In genomic region chr18:44899832-44900231, GRCh38 we compare ENCODE assay signal across 1 cellular context.
TF ChIP-seq lines count a peak whose summit lies in the region.

No MANE protein-coding gene starts in this region.

TF ChIP-seq in GM12878, 131 proteins besides CTCF, POLR2A, EP300 and RAD21:
- no peak for TF ChIP-seq FOXM1 (IDR thresholded peaks at IDR 0.05; ENCODE audit: low read depth, low read length)
- no peak for TF ChIP-seq SIX5 (IDR thresholded peaks at IDR 0.05; ENCODE audit: low read depth, low read length, severe bottlenecking)
- TF ChIP-seq STAT3 (IDR thresholded peaks at IDR 0.05; ENCODE audit: low read depth, low read length), result no peak
- no peak for TF ChIP-seq ZBTB4 (CRISPR knock-in tag; IDR thresholded peaks at IDR 0.05)
- TF ChIP-seq ZZZ3 (IDR thresholded peaks at IDR 0.05; ENCODE audit: control insufficient read depth, insufficient read length, low read depth), result no peak
- 0 out of 2 replicates have a peak, but pooled peaks have one; percentile 19 for TF ChIP-seq ZNF24 (IDR thresholded peaks at IDR 0.05)
- no peak for TF ChIP-seq BMI1 (IDR thresholded peaks at IDR 0.05; ENCODE audit: borderline replicate concordance)
- no peak for TF ChIP-seq RB1 (IDR thresholded peaks at IDR 0.05; ENCODE audit: borderline replicate concordance)
- no peak for TF ChIP-seq NFYA (IDR thresholded peaks at IDR 0.05; ENCODE audit: borderline replicate concordance, low read depth, low read length)
- TF ChIP-seq ZBTB40 (IDR thresholded peaks at IDR 0.05; ENCODE audit: borderline replicate concordance), result peak; percentile 91
- TF ChIP-seq NKRF (conservative IDR thresholded peaks at IDR 0.05), result no peak
- no peak for TF ChIP-seq ZNF687 (IDR thresholded peaks at IDR 0.05)
- TF ChIP-seq TCF3 (IDR thresholded peaks at IDR 0.05; ENCODE audit: borderline replicate concordance, insufficient read depth, low read depth, low read length), result no peak
